8 cellular contexts compared by ENCODE assay signal in the genomic region with DNA sequence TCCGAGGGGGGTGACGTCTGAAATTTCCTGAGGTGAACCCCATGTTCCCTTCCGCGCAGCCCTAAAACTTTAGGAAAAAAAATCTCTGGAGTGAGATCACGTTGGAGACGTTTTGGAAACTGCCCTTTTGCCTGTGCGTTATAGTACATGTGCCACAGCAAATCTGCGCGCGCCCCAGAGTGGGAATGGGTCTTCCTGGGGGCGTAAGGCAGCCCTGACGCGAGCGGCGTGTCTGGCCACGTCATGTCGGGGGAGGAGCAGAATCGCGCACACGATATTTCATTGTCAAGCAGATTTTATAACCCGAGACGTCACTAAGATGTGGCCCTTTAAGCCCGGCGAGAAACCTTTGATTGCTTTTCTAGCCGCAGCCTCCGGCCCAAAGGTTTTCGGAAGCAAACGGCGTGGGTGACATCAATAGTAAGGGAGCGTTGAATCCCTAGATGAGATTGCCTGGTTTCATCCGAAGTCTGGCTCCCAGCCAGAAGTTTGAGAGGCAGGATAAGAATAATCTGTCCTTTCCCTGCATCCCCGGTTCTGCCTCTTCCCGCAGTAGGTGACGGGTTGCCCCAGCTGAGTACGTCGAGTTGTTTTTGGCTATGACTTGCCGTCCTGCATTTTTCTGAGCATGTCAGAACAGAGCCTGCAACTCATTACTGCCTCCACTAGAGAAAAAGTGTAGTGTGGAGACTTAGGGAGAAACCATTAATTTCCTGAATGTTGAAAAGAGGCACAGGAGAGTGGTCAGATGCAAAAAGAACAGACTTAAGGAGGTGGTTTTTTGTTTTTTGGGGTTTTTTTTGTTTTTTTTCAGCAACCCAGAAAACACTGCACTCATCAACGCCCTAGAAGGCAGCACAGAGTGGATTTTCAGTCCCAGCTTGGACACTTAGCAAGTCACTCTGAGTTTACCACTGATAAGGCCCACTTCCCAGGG. TPM values are rescaled to one million over a fixed set of nuclear protein-coding genes. Genes with fewer than 3 reads are reported as not detected.
DNase-seq lines count a peak whose midpoint lies in the region; ATAC-seq and TF ChIP-seq lines count a peak whose summit lies in the region.

No MANE protein-coding gene starts in this region.

- H2AFZ ChIP-seq in SK-N-SH (ENCODE audit: low read depth) = peak overlapping the region; percentile 94

- WGBS in SK-N-SH (ENCODE audit: low lambda C conversion rate) = 1% methylated on average over 37 of the region's 38 CpGs
- WGBS in upper lobe of left lung, 2 donors = 1 to 2% methylated on average over 13 to 35 of the region's 38 CpGs

- peaks cover 20 to 35% of the 10 kb centered on the region in 2 experiments; a peak in 3 of 4 replicates for H3K4me1 ChIP-seq in SK-N-SH (ENCODE audit: control insufficient read depth in 1 of 2, insufficient read depth in 2 of 2, low read depth in 1 of 2, low read length in 1 of 2)
- peaks cover 19 to 32% (median 30%) of the 10 kb centered on the region in 4 donors for H3K4me1 ChIP-seq in upper lobe of left lung

- ATAC-seq in HG02610 (IDR thresholded peaks at IDR 0.05; ENCODE audit: unreplicated experiment) = peak; percentile 57
- peak; percentile 93 to 95 for ATAC-seq in upper lobe of left lung (ENCODE audit: low FRiP score in 2 of 2)

- peak overlapping the region; percentile 94 for H3K4me2 ChIP-seq in SK-N-SH

- TF ChIP-seq POLR2A in upper lobe of left lung (IDR thresholded peaks at IDR 0.05) = peak in 3 of 4 donors; percentile 29 to 60 (median 53)

- H3K9me3 ChIP-seq in SK-N-SH (no peaks in the 10 kb centered on the region), upper lobe of left lung (no peaks in the 10 kb centered on the region)

- peak overlapping the region; percentile 90 for H3K9ac ChIP-seq in SK-N-SH

- TF ChIP-seq RAD21 in SK-N-SH (IDR thresholded peaks at IDR 0.05; ENCODE audit: low read length) = no peak

- peaks cover 12% of the 10 kb centered on the region; the same call in 1 of the 2 replicates for H3K79me2 ChIP-seq in SK-N-SH (ENCODE audit: insufficient read depth)

- H3K4me3 ChIP-seq in GM12865 (ENCODE audit: low read depth, low read length) (peak overlapping the region; percentile 89), SK-N-SH (ENCODE audit: low read depth in 2 of 2, low read length in 1 of 2) (peak overlapping the region; percentile 63 to 77), upper lobe of left lung (peak overlapping the region in 3 of 4 donors; percentile 56 to 69 (median 63))

- POLR2A ChIA-PET in SK-N-SH (lab: Yijun Ruan, JAX) = interaction anchor here (0.5 to 2.1 kb wide), 4 partner anchors 24 to 268 kb away, joined by 3 to 5 read pairs (median 3); partner anchors contain the start of gene PYGO2

- DNase-seq in GM12865 (ENCODE audit: low read depth) = peak; percentile 97
- peak; percentile 92 for DNase-seq in NCI-H1092 (lab: John Stamatoyannopoulos, UW)
- peak; percentile 90 for DNase-seq in SK-N-SH
- DNase-seq in activated naive CD8-positive, alpha-beta T cell treated with anti-CD3 and anti-CD28 coated beads, Interleukin-2, amount 50 U/mL, for 16 hours (ENCODE audit: low read depth, low spot score) = peak; percentile 71
- peak; percentile 96 for DNase-seq in cardiac septum (ENCODE audit: low spot score)
- peak; percentile 96 for DNase-seq in pons (ENCODE audit: low spot score)
- DNase-seq in upper lobe of left lung = peak; percentile 90 to 95

- CTCF ChIA-PET in SK-N-SH (lab: Yijun Ruan, JAX) = interaction anchor here (0.7 to 6.6 kb wide), 23 partner anchors 7 to 458 kb away, joined by 3 to 34 read pairs (median 4); partner anchors contain the start of genes ADAM15 and PYGO2

- TF ChIP-seq EP300 in SK-N-SH (IDR thresholded peaks at IDR 0.05; ENCODE audit: borderline replicate concordance in 1 of 2, low read depth in 1 of 2, low read length in 1 of 2) (peak in 1 of 2 experiments; percentile 66; a peak in 1 of 4 replicates), upper lobe of left lung (IDR thresholded peaks at IDR 0.05) (peak in 1 of 4 donors; percentile 42)

- TF ChIP-seq CTCF in GM12865 (IDR thresholded peaks at IDR 0.05; ENCODE audit: insufficient read depth, low read depth, low read length, missing control alignments) (peak; percentile 16), SK-N-SH (IDR thresholded peaks at IDR 0.05) (peak; percentile 37), upper lobe of left lung (IDR thresholded peaks at IDR 0.05) (peak in 5 of 6 experiments; percentile 13 to 51 (median 31))

- H3F3A ChIP-seq in SK-N-SH (replicated peaks; ENCODE audit: insufficient read depth) = peaks cover 12% of the 10 kb centered on the region

- no peaks in the 10 kb centered on the region for H4K20me1 ChIP-seq in SK-N-SH (ENCODE audit: insufficient read depth)

- no peaks in the 10 kb centered on the region for H3K9me2 ChIP-seq in SK-N-SH

- H3K36me3 ChIP-seq in SK-N-SH (replicated peaks in 1 of 2; ENCODE audit: control insufficient read depth in 1 of 2, insufficient read depth in 2 of 2, low read length in 1 of 2) = no peaks in the 10 kb centered on the region
- H3K36me3 ChIP-seq in upper lobe of left lung = no peaks in the 10 kb centered on the region

- intact Hi-C loops in cardiac septum (cut with DNase I) = loop anchor here (1.0 to 2.0 kb wide), 3 partner anchors 24 to 379 kb away; partner anchors contain the start of genes CKS1B, PYGO2 and UBE2Q1

- no peaks in the 10 kb centered on the region for H3K27me3 ChIP-seq in SK-N-SH (ENCODE audit: insufficient read depth)
- H3K27me3 ChIP-seq in upper lobe of left lung = no peaks in the 10 kb centered on the region

- H3K27ac ChIP-seq in SK-N-SH (ENCODE audit: low read depth in 2 of 2, low read length in 1 of 2) (peak overlapping the region; percentile 94 to 95), upper lobe of left lung (peak overlapping the region; percentile 91 to 99 (median 96))

TF ChIP-seq in SK-N-SH, 30 proteins besides CTCF, POLR2A, EP300 and RAD21:
- TF ChIP-seq RCOR1 (IDR thresholded peaks at IDR 0.05; ENCODE audit: low read length) (0 out of 2 replicates have a peak, but pooled peaks have one; percentile 55), RFX5 (IDR thresholded peaks at IDR 0.05; ENCODE audit: low read length) (peak; percentile 59; the same call in 1 of the 2 replicates), FOXJ3 (CRISPR knock-in tag; IDR thresholded peaks at IDR 0.05) (no peak), RXRA (IDR thresholded peaks at IDR 0.05; ENCODE audit: borderline replicate concordance, low read depth) (no peak), CHD2 (IDR thresholded peaks at IDR 0.05; ENCODE audit: low read length, partially characterized antibody) (peak; percentile 86), MXI1 (IDR thresholded peaks at IDR 0.05; ENCODE audit: low read depth, low read length) (peak; percentile 54; the same call in 1 of the 2 replicates), SIN3A (IDR thresholded peaks at IDR 0.05; ENCODE audit: borderline replicate concordance, low read depth, low read length) (peak; percentile 49; the same call in 1 of the 2 replicates), POLR2AphosphoS5 (IDR thresholded peaks at IDR 0.05; ENCODE audit: low read depth, low read length) (peak; percentile 86; the same call in 1 of the 2 replicates), NFIC (IDR thresholded peaks at IDR 0.05; ENCODE audit: borderline replicate concordance) (peak; percentile 82), TEAD4 (IDR thresholded peaks at IDR 0.05; ENCODE audit: borderline replicate concordance, insufficient read depth) (no peak)
- TF ChIP-seq, protein P1, sequence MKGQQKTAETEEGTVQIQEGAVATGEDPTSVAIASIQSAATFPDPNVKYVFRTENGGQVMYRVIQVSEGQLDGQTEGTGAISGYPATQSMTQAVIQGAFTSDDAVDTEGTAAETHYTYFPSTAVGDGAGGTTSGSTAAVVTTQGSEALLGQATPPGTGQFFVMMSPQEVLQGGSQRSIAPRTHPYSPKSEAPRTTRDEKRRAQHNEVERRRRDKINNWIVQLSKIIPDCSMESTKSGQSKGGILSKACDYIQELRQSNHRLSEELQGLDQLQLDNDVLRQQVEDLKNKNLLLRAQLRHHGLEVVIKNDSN (IDR thresholded peaks at IDR 0.05; ENCODE audit: borderline replicate concordance, low read depth) = no peak

RNA-seq across cellular contexts. Expression of gene PMVK, which starts 0.8 kb away (rescaled TPM):
- 50.7 and 59.6 TPM in 2 replicates for polyA plus RNA-seq in SK-N-SH (2012; rRNA removed)
- polyA plus RNA-seq in SK-N-SH (2012; cell fraction: cytosol; rRNA removed) = 47.2 and 53.7 TPM in 2 replicates
- polyA plus RNA-seq in SK-N-SH (2012; cell fraction: nucleus; rRNA removed) = 20.1 and 23.1 TPM in 2 replicates
- 30.9 TPM for total RNA-seq in cardiac septum
- total RNA-seq in upper lobe of left lung = 10 to 100 TPM in 5 of 6 donors, 1 to 10 TPM in 1; 9.4 to 51.6 (median 29.8) TPM

RNA-seq across cellular contexts. Expression of gene PBXIP1, which starts 18.6 kb away (rescaled TPM):
- 55.9 and 64.3 TPM in 2 replicates for polyA plus RNA-seq in SK-N-SH (2012; rRNA removed)
- polyA plus RNA-seq in SK-N-SH (2012; cell fraction: cytosol; rRNA removed) = 35.9 and 48.4 TPM in 2 replicates
- 79.8 and 90.9 TPM in 2 replicates for polyA plus RNA-seq in SK-N-SH (2012; cell fraction: nucleus; rRNA removed)
- total RNA-seq in cardiac septum (49.1 TPM), upper lobe of left lung (100 to 1,000 TPM in 1 of 6 donors, 10 to 100 TPM in 5; 72.1 to 108 (median 83.7) TPM)

RNA-seq across cellular contexts. Expression of gene PYGO2, which starts 24.3 kb away (rescaled TPM):
- 23.3 and 28.2 TPM in 2 replicates for polyA plus RNA-seq in SK-N-SH (2012; rRNA removed)
- 14.3 and 19.8 TPM in 2 replicates for polyA plus RNA-seq in SK-N-SH (2012; cell fraction: cytosol; rRNA removed)
- 36.8 and 45.8 TPM in 2 replicates for polyA plus RNA-seq in SK-N-SH (2012; cell fraction: nucleus; rRNA removed)
- total RNA-seq in cardiac septum (16.9 TPM), upper lobe of left lung (10 to 100 TPM; 20.1 to 41.9 (median 27.5) TPM)

RNA-seq across cellular contexts. Expression of gene SHC1, which starts 33.2 kb away (rescaled TPM):
- 338 and 395 TPM in 2 replicates for polyA plus RNA-seq in SK-N-SH (2012; rRNA removed)
- 199 and 274 TPM in 2 replicates for polyA plus RNA-seq in SK-N-SH (2012; cell fraction: cytosol; rRNA removed)
- 1,066 and 1,388 TPM in 2 replicates for polyA plus RNA-seq in SK-N-SH (2012; cell fraction: nucleus; rRNA removed)
- 70.5 TPM for total RNA-seq in cardiac septum
- 100 to 1,000 TPM in 1 of 6 donors, 10 to 100 TPM in 5; 55.5 to 130 (median 69.1) TPM for total RNA-seq in upper lobe of left lung

RNA-seq across cellular contexts. Expression of gene CKS1B, which starts 37.2 kb away (rescaled TPM):
- 256 and 308 TPM in 2 replicates for polyA plus RNA-seq in SK-N-SH (2012; rRNA removed)
- 286 and 340 TPM in 2 replicates for polyA plus RNA-seq in SK-N-SH (2012; cell fraction: cytosol; rRNA removed)
- 86.1 and 118 TPM in 2 replicates for polyA plus RNA-seq in SK-N-SH (2012; cell fraction: nucleus; rRNA removed)
- 16.0 TPM for total RNA-seq in cardiac septum
- 10 to 100 TPM in 5 of 6 donors, 1 to 10 TPM in 1; 9.9 to 31.1 (median 22.5) TPM for total RNA-seq in upper lobe of left lung

Comparison
In these comparisons a context has a peak if more than half of its experiments do, and no peak if none do; other contexts are left out.
1. Peak in every context shown above with its lines: DNase-seq, ATAC-seq, H3K4me3 ChIP-seq and H3K27ac ChIP-seq.